19 cellular contexts compared by ENCODE assay signal in the genomic region with DNA sequence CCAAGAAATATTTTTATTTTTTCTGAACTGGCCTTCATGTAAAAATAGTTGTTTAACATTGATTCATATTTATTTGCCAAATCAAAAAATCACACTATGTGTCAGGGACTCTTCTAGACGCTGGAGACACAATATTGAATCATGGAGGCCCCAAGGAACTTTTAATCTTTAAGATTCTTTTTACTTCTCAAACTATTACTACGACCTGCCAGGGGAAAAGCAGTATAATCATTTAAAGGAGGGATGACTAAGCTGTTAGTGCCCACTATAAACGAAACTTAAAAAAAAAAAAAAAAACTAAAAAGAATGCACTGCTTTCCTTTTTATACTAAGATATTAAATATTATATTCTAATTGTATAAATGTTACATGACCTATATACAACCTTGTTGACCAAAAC.
DNase-seq lines count a peak whose midpoint lies in the region; ATAC-seq and TF ChIP-seq lines count a peak whose summit lies in the region.
"Had no signal": no experiment of that assay in that cellular context is flagged by ENCODE, and none has a peak within 500 bp of the region (broad histone marks: within the 10 kb centered on the region; RNA-seq: fewer than 3 reads in every experiment).

No MANE protein-coding gene starts in this region.

- no peaks in the 10 kb centered on the region for H3K9me2 ChIP-seq in SK-N-SH

- peaks cover 42% of the 10 kb centered on the region for H3K36me3 Mint-ChIP-seq in activated CD8-positive, alpha-beta T cell treated with anti-CD3 and anti-CD28 coated beads for 36 hours (ENCODE audit: low read depth)
- peaks cover 29% of the 10 kb centered on the region for H3K36me3 Mint-ChIP-seq in activated CD8-positive, alpha-beta T cell treated with anti-CD3 and anti-CD28 coated beads, Interleukin-2, amount 10 ng/mL, durations not matched to agents 7 days and 5 days (ENCODE audit: low read depth)
- H3K36me3 Mint-ChIP-seq in stimulated activated effector memory CD8-positive, alpha-beta T cell treated with anti-CD3 and anti-CD28 coated beads, Interleukin-12 subunit alpha, Interleukin-12 subunit beta, amount 100 ng/mL, for 72 hours: peaks cover 81% of the 10 kb centered on the region

- peak; percentile 34 for ATAC-seq in activated CD8-positive, alpha-beta T cell treated with anti-CD3 and anti-CD28 coated beads for 36 hours
- ATAC-seq in activated CD8-positive, alpha-beta T cell treated with anti-CD3 and anti-CD28 coated beads, Interleukin-2, amount 10 ng/mL, durations not matched to agents 7 days and 5 days: no peak
- peak; percentile 77 for ATAC-seq in stimulated activated effector memory CD8-positive, alpha-beta T cell treated with anti-CD3 and anti-CD28 coated beads, Interleukin-12 subunit alpha, Interleukin-12 subunit beta, amount 100 ng/mL, for 72 hours
- ATAC-seq in HG02840 (IDR thresholded peaks at IDR 0.05; ENCODE audit: low FRiP score, unreplicated experiment) (no peak), GM21786 (IDR thresholded peaks at IDR 0.05; ENCODE audit: unreplicated experiment) (no peak)
- ATAC-seq: HepG2 had no signal

- no peaks in the 10 kb centered on the region for H3K79me2 ChIP-seq in SK-N-SH (ENCODE audit: insufficient read depth)

- POLR2A ChIA-PET in activated CD8-positive, alpha-beta T cell treated with anti-CD3 and anti-CD28 coated beads for 36 hours (lab: Charles Lee): no interaction called here
- POLR2A ChIA-PET in activated CD8-positive, alpha-beta T cell treated with anti-CD3 and anti-CD28 coated beads, Interleukin-2, amount 10 ng/mL, durations not matched to agents 7 days and 5 days (lab: Charles Lee): no interaction called here
- POLR2A ChIA-PET in SK-N-SH (lab: Yijun Ruan, JAX): no interaction called here

- peak overlapping the region; percentile 48; the same call in 1 of the 2 replicates for H2AFZ ChIP-seq in SK-N-SH (ENCODE audit: low read depth)

- H3K36me3 ChIP-seq in SK-N-SH (replicated peaks in 1 of 2; ENCODE audit: control insufficient read depth in 1 of 2, insufficient read depth in 2 of 2, low read length in 1 of 2) (peaks cover 0 to 19% of the 10 kb centered on the region in 2 experiments), ascending aorta (peaks cover 0 to 27% of the 10 kb centered on the region in 2 donors)

- H3K9me3 Mint-ChIP-seq in activated CD8-positive, alpha-beta T cell treated with anti-CD3 and anti-CD28 coated beads for 36 hours: no peaks in the 10 kb centered on the region
- no peaks in the 10 kb centered on the region for H3K9me3 Mint-ChIP-seq in activated CD8-positive, alpha-beta T cell treated with anti-CD3 and anti-CD28 coated beads, Interleukin-2, amount 10 ng/mL, durations not matched to agents 7 days and 5 days (ENCODE audit: insufficient read depth)
- no peaks in the 10 kb centered on the region for H3K9me3 Mint-ChIP-seq in stimulated activated effector memory CD8-positive, alpha-beta T cell treated with anti-CD3 and anti-CD28 coated beads, Interleukin-12 subunit alpha, Interleukin-12 subunit beta, amount 100 ng/mL, for 72 hours
- H3K9me3 Mint-ChIP-seq: CD4-positive, CD25-positive, alpha-beta regulatory T cell had no signal

- intact Hi-C loops in activated CD8-positive, alpha-beta T cell treated with anti-CD3 and anti-CD28 coated beads for 36 hours (cut with micrococcal nuclease): no loop called here
- intact Hi-C loops in ascending aorta (cut with DNase I): no loop called here

- TF ChIP-seq CTCF in activated CD8-positive, alpha-beta T cell treated with anti-CD3 and anti-CD28 coated beads for 36 hours (IDR thresholded peaks at IDR 0.05): no peak
- no peak for TF ChIP-seq CTCF in SK-N-SH (IDR thresholded peaks at IDR 0.05)
- TF ChIP-seq CTCF in choroid plexus epithelial cell (conservative IDR thresholded peaks at IDR 0.05; ENCODE audit: low read depth, low read length): no peak
- TF ChIP-seq CTCF in ascending aorta (IDR thresholded peaks at IDR 0.05): no peak

- H3K27ac ChIP-seq in SK-N-SH (ENCODE audit: low read depth in 2 of 2, low read length in 1 of 2) (peak overlapping the region in 1 of 2 experiments; percentile 69; a peak in 2 of 4 replicates), ascending aorta (no peak overlapping the region)

- H4K20me1 ChIP-seq in SK-N-SH (ENCODE audit: insufficient read depth): no peaks in the 10 kb centered on the region

- no peaks in the 10 kb centered on the region for H3K9me3 ChIP-seq in SK-N-SH
- H3K9me3 ChIP-seq in ascending aorta: no peaks in the 10 kb centered on the region

- H3K27me3 ChIP-seq in SK-N-SH (ENCODE audit: insufficient read depth) (no peaks in the 10 kb centered on the region), ascending aorta (no peaks in the 10 kb centered on the region)

- H3K4me3 Mint-ChIP-seq in activated CD8-positive, alpha-beta T cell treated with anti-CD3 and anti-CD28 coated beads for 36 hours: no peak overlapping the region
- H3K4me3 Mint-ChIP-seq in activated CD8-positive, alpha-beta T cell treated with anti-CD3 and anti-CD28 coated beads, Interleukin-2, amount 10 ng/mL, durations not matched to agents 7 days and 5 days: no peak overlapping the region
- no peak overlapping the region for H3K4me3 Mint-ChIP-seq in stimulated activated effector memory CD8-positive, alpha-beta T cell treated with anti-CD3 and anti-CD28 coated beads, Interleukin-12 subunit alpha, Interleukin-12 subunit beta, amount 100 ng/mL, for 72 hours
- H3K4me3 Mint-ChIP-seq: CD4-positive, CD25-positive, alpha-beta regulatory T cell had no signal

- no peaks in the 10 kb centered on the region for H3K27me3 Mint-ChIP-seq in activated CD8-positive, alpha-beta T cell treated with anti-CD3 and anti-CD28 coated beads for 36 hours
- H3K27me3 Mint-ChIP-seq in activated CD8-positive, alpha-beta T cell treated with anti-CD3 and anti-CD28 coated beads, Interleukin-2, amount 10 ng/mL, durations not matched to agents 7 days and 5 days (ENCODE audit: low read depth): no peaks in the 10 kb centered on the region
- H3K27me3 Mint-ChIP-seq: CD4-positive, CD25-positive, alpha-beta regulatory T cell had no signal

- 14% methylated on average over 3 of the region's 3 CpGs for WGBS in SK-N-SH (ENCODE audit: low lambda C conversion rate)

- no peaks in the 10 kb centered on the region for H3F3A ChIP-seq in SK-N-SH (replicated peaks; ENCODE audit: insufficient read depth)

- TF ChIP-seq EP300 in SK-N-SH (IDR thresholded peaks at IDR 0.05; ENCODE audit: borderline replicate concordance in 1 of 2, low read depth in 1 of 2, low read length in 1 of 2): no peak

- peak overlapping the region; percentile 25; the same call in 1 of the 2 replicates for H3K9ac ChIP-seq in SK-N-SH

- peak overlapping the region; percentile 59 for H3K27ac Mint-ChIP-seq in activated CD8-positive, alpha-beta T cell treated with anti-CD3 and anti-CD28 coated beads for 36 hours
- no peak overlapping the region for H3K27ac Mint-ChIP-seq in activated CD8-positive, alpha-beta T cell treated with anti-CD3 and anti-CD28 coated beads, Interleukin-2, amount 10 ng/mL, durations not matched to agents 7 days and 5 days
- no peak overlapping the region for H3K27ac Mint-ChIP-seq in stimulated activated effector memory CD8-positive, alpha-beta T cell treated with anti-CD3 and anti-CD28 coated beads, Interleukin-12 subunit alpha, Interleukin-12 subunit beta, amount 100 ng/mL, for 72 hours

- no peak for DNase-seq in activated CD8-positive, alpha-beta T cell treated with anti-CD3 and anti-CD28 coated beads for 36 hours
- no peak for DNase-seq in activated CD8-positive, alpha-beta T cell treated with anti-CD3 and anti-CD28 coated beads, Interleukin-2, amount 10 ng/mL, durations not matched to agents 7 days and 5 days
- DNase-seq in SK-N-SH (no peak), choroid plexus epithelial cell (ENCODE audit: low read depth) (peak; percentile 37), ascending aorta (ENCODE audit: low spot score in 2 of 2) (no peak)
- no peak for DNase-seq in stimulated activated effector memory CD8-positive, alpha-beta T cell treated with anti-CD3 and anti-CD28 coated beads, Interleukin-12 subunit alpha, Interleukin-12 subunit beta, amount 100 ng/mL, for 72 hours (ENCODE audit: low spot score in 2 of 2)
- DNase-seq: AML-193; CD4-positive, CD25-positive, alpha-beta regulatory T cell; DMS53; GDM1; GOT3; MV-4-11; NCI-H1436; NCI-H2081 treated with DMSO at 0.1 percent for 48 hours; NCI-H524; SIG-M5 had no signal

- no peaks in the 10 kb centered on the region for H3K4me1 Mint-ChIP-seq in activated CD8-positive, alpha-beta T cell treated with anti-CD3 and anti-CD28 coated beads for 36 hours (ENCODE audit: low read depth)
- no peaks in the 10 kb centered on the region for H3K4me1 Mint-ChIP-seq in activated CD8-positive, alpha-beta T cell treated with anti-CD3 and anti-CD28 coated beads, Interleukin-2, amount 10 ng/mL, durations not matched to agents 7 days and 5 days (ENCODE audit: low read depth)
- no peaks in the 10 kb centered on the region for H3K4me1 Mint-ChIP-seq in stimulated activated effector memory CD8-positive, alpha-beta T cell treated with anti-CD3 and anti-CD28 coated beads, Interleukin-12 subunit alpha, Interleukin-12 subunit beta, amount 100 ng/mL, for 72 hours

- peak overlapping the region; percentile 11; the same call in 1 of the 2 replicates for H3K4me2 ChIP-seq in SK-N-SH

- H3K4me3 ChIP-seq in SK-N-SH (ENCODE audit: low read depth in 2 of 2, low read length in 1 of 2) (no peak overlapping the region), choroid plexus epithelial cell (ENCODE audit: low read depth, low read length) (no peak overlapping the region), ascending aorta (no peak overlapping the region)

- H3K4me1 ChIP-seq in SK-N-SH (ENCODE audit: control insufficient read depth in 1 of 2, insufficient read depth in 2 of 2, low read depth in 1 of 2, low read length in 1 of 2) (peaks cover 2 to 7% of the 10 kb centered on the region in 2 experiments; a peak in 2 of 4 replicates), ascending aorta (no peaks in the 10 kb centered on the region)

- no peak for TF ChIP-seq RAD21 in SK-N-SH (IDR thresholded peaks at IDR 0.05; ENCODE audit: low read length)

- CTCF ChIA-PET in activated CD8-positive, alpha-beta T cell treated with anti-CD3 and anti-CD28 coated beads for 36 hours (lab: Charles Lee): no interaction called here
- CTCF ChIA-PET in activated CD8-positive, alpha-beta T cell treated with anti-CD3 and anti-CD28 coated beads, Interleukin-2, amount 10 ng/mL, durations not matched to agents 7 days and 5 days (lab: Charles Lee): no interaction called here
- CTCF ChIA-PET in SK-N-SH (lab: Yijun Ruan, JAX): no interaction called here

TF ChIP-seq in SK-N-SH, 30 proteins besides CTCF, POLR2A, EP300 and RAD21:
- TF ChIP-seq SIN3A (IDR thresholded peaks at IDR 0.05; ENCODE audit: borderline replicate concordance, low read depth, low read length) (no peak), FOSL2 (IDR thresholded peaks at IDR 0.05; ENCODE audit: borderline replicate concordance, low read depth) (0 out of 2 replicates have a peak, but pooled peaks have one; percentile 8)

Comparison
In these comparisons a context has a peak if more than half of its experiments do, and no peak if none do; other contexts are left out.
1. ATAC-seq: peak in activated CD8-positive, alpha-beta T cell treated with anti-CD3 and anti-CD28 coated beads for 36 hours (single experiment) and stimulated activated effector memory CD8-positive, alpha-beta T cell treated with anti-CD3 and anti-CD28 coated beads, Interleukin-12 subunit alpha, Interleukin-12 subunit beta, amount 100 ng/mL, for 72 hours (single experiment); none in activated CD8-positive, alpha-beta T cell treated with anti-CD3 and anti-CD28 coated beads, Interleukin-2, amount 10 ng/mL, durations not matched to agents 7 days and 5 days (single experiment), HG02840 (single experiment) and GM21786 (single experiment).